ENCODE assay signal across 8 cellular contexts in the genomic region with DNA sequence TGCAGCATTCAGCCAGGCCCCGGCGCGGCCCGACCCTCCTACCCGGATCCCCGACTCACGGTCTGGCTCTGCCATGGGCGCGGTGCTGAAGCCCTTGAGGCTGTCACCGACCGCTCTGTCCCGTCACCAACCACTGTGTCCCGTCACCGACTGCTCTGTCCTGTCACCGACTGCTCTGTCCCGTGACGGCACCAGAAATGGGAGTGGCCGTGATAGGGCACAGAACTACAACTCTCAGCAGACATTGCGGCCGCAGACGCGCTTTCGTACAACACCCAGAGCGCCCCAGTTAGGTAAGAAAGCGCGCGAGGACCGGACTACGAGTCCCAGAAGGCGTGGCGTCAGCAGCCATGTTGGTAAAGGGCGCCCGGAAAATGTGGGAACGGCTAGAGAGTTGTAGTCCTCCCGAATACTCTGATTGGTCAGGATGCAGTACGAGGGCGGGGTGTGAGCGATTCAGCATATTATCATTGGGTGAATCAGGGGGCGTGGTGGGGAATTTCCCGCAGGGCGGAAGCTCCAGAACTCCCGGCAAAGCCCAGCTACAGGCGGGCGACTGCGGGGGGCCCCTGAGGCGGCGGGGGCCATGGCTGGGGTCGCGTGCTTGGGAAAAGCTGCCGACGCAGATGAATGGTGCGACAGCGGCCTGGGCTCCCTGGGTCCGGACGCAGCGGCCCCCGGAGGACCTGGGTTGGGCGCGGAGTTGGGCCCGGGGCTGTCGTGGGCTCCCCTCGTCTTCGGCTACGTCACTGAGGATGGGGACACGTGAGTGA. TPM values are rescaled to one million over a fixed set of nuclear protein-coding genes. Genes with fewer than 3 reads are reported as not detected.
A peak's percentile ranks its signal among the peaks of the same experiment; 100 is the strongest.
DNase-seq lines count a peak whose midpoint lies in the region; ATAC-seq and TF ChIP-seq lines count a peak whose summit lies in the region.

A gene with protein sequence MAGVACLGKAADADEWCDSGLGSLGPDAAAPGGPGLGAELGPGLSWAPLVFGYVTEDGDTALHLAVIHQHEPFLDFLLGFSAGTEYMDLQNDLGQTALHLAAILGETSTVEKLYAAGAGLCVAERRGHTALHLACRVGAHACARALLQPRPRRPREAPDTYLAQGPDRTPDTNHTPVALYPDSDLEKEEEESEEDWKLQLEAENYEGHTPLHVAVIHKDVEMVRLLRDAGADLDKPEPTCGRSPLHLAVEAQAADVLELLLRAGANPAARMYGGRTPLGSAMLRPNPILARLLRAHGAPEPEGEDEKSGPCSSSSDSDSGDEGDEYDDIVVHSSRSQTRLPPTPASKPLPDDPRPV (plus strand): TSS at position 523 of the 773 bp plus-strand sequence. CDS start 64 bp downstream, at position 587.
A gene (minus strand): TSS at position 172 of the 773 bp plus-strand sequence. CDS start 97 bp downstream, at position 75.

- TF ChIP-seq CTCF in activated B cell treated with CpG ODN at 0.5 μM for 24 hours (IDR thresholded peaks at IDR 0.05): no peak

- H3K4me1 Mint-ChIP-seq in activated B cell treated with CpG ODN at 0.5 μM for 24 hours: peaks cover 41% of the 10 kb centered on the region
- peaks cover 59 to 71% of the 10 kb centered on the region in 2 donors for H3K4me1 Mint-ChIP-seq in immature natural killer cell

- peak within 1 kb of the TSS; percentile 94 for H3K27ac ChIP-seq in caudate nucleus (ENCODE audit: low read depth, low read length)

- H3K4me3 Mint-ChIP-seq in activated B cell treated with CpG ODN at 0.5 μM for 24 hours (peak within 1 kb of the TSS; percentile 91), immature natural killer cell (peak within 1 kb of the TSS; percentile 91 to 98 (median 95))

- H3K27me3 Mint-ChIP-seq in activated B cell treated with CpG ODN at 0.5 μM for 24 hours (no peaks in the 10 kb centered on the region), immature natural killer cell (ENCODE audit: low read depth in 3 of 3) (peaks cover 7 to 16% (median 8%) of the 10 kb centered on the region in 3 donors)

- intact Hi-C loops in activated B cell treated with CpG ODN at 0.5 μM for 24 hours (cut with micrococcal nuclease): loop anchor here (1.0 to 5.0 kb wide), 9 partner anchors 21 to 564 kb away; a partner anchor contains a TSS

- H3K9me3 Mint-ChIP-seq in activated B cell treated with CpG ODN at 0.5 μM for 24 hours (no peaks in the 10 kb centered on the region), immature natural killer cell (no peaks in the 10 kb centered on the region)

- H3K36me3 Mint-ChIP-seq in activated B cell treated with CpG ODN at 0.5 μM for 24 hours (ENCODE audit: low read depth) (peaks cover 30% of the 10 kb centered on the region), immature natural killer cell (peaks cover 3 to 19% (median 9%) of the 10 kb centered on the region in 3 donors)

- in situ Hi-C loops in GM18951 (cut with MboI; ENCODE audit: low sequenced_read_pairs, unreplicated experiment): no loop called here

- ATAC-seq in HG03196 (IDR thresholded peaks at IDR 0.05; ENCODE audit: unreplicated experiment) (peak; percentile 86), activated B cell treated with CpG ODN at 0.5 μM for 24 hours (ENCODE audit: low read depth) (peak; percentile 91)

- CTCF ChIA-PET in activated B cell treated with CpG ODN at 0.5 μM for 24 hours (lab: Charles Lee): interaction anchor here (1.2 to 2.4 kb wide), 5 partner anchors 12 to 130 kb away, joined by 4 to 10 read pairs (median 6); a partner anchor contains a TSS

- H3K27ac Mint-ChIP-seq in activated B cell treated with CpG ODN at 0.5 μM for 24 hours: peak within 1 kb of the TSS; percentile 87
- peak within 1 kb of the TSS; percentile 97 to 100 (median 100) for H3K27ac Mint-ChIP-seq in immature natural killer cell

- POLR2A ChIA-PET in activated B cell treated with CpG ODN at 0.5 μM for 24 hours (lab: Charles Lee): interaction anchor here (0.7 to 2.4 kb wide), 15 partner anchors 13 to 525 kb away, joined by 3 to 22 read pairs (median 5); a partner anchor contains a TSS

- peak; percentile 64 for TF ChIP-seq POLR2A in GM18951 (IDR thresholded peaks at IDR 0.05; ENCODE audit: extremely low read depth, insufficient read depth, insufficient read length)

- DNase-seq in AG08395 (ENCODE audit: low spot score) (peak; percentile 99), NCI-H345 (lab: John Stamatoyannopoulos, UW) (peak; percentile 100), activated B cell treated with CpG ODN at 0.5 μM for 24 hours (peak; percentile 91), caudate nucleus (lab: John Stamatoyannopoulos, UW) (peak; percentile 68 to 100 (median 100)), immature natural killer cell (peak; percentile 99), smooth muscle cell of the brain vasculature (ENCODE audit: low read depth, low spot score) (peak; percentile 99)

RNA-seq across cellular contexts. Expression of the first gene that starts in this region (rescaled TPM):
- 45.5 and 49.5 TPM in 2 replicates for total RNA-seq in activated B cell treated with CpG ODN at 0.5 μM for 24 hours
- polyA plus RNA-seq in immature natural killer cell: 10 to 100 TPM; 10.0 to 31.1 (median 24.0) TPM

RNA-seq across cellular contexts. Expression of the second gene that starts in this region (rescaled TPM):
- 28.4 and 32.7 TPM in 2 replicates for total RNA-seq in activated B cell treated with CpG ODN at 0.5 μM for 24 hours
- 100 to 1,000 TPM in 2 of 3 donors, 10 to 100 TPM in 1; 96.8 to 114 (median 112) TPM for polyA plus RNA-seq in immature natural killer cell

Comparison
In these comparisons a context has a peak if more than half of its experiments do, and no peak if none do; other contexts are left out.
1. Peak in every context shown above with its lines: DNase-seq, ATAC-seq and H3K27ac ChIP-seq.